Comparison of ENCODE assay signal across 6 cellular contexts in the genomic region with DNA sequence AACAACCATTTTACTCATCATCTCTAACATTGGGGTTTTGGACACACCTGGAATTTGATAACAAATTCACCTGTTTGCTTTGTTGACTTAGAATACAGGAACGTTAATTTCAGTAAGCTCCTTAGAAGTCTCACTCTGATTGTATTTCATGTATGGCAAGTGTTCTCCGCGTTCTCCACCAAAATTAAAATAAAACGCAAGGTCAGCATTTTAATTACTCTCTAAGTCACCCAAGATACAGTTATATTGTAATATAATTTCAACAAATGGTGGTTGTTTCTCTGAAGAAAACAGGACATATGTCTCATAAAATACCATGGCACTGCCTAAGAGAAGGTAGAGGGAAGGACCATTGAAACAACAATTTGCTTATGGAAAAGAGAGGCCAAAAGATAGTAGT.
"Had no signal": no experiment of that assay in that cellular context is flagged by ENCODE, and none has a peak within 500 bp of the region (broad histone marks: within the 10 kb centered on the region; RNA-seq: fewer than 3 reads in every experiment).

No MANE protein-coding gene starts in this region.

- ATAC-seq: GM23338 had no signal

- H2AFZ ChIP-seq: GM23338 had no signal

- H3K4me2 ChIP-seq: GM23338 had no signal

- H3K4me3 ChIP-seq: GM23338 had no signal

- H3K27ac ChIP-seq: HL-60 had no signal

- DNase-seq: H9, HCEC 1CT, Kasumi-1, KG1 had no signal
